Comparison of ENCODE assay signal across 8 cellular contexts in the genomic region with DNA sequence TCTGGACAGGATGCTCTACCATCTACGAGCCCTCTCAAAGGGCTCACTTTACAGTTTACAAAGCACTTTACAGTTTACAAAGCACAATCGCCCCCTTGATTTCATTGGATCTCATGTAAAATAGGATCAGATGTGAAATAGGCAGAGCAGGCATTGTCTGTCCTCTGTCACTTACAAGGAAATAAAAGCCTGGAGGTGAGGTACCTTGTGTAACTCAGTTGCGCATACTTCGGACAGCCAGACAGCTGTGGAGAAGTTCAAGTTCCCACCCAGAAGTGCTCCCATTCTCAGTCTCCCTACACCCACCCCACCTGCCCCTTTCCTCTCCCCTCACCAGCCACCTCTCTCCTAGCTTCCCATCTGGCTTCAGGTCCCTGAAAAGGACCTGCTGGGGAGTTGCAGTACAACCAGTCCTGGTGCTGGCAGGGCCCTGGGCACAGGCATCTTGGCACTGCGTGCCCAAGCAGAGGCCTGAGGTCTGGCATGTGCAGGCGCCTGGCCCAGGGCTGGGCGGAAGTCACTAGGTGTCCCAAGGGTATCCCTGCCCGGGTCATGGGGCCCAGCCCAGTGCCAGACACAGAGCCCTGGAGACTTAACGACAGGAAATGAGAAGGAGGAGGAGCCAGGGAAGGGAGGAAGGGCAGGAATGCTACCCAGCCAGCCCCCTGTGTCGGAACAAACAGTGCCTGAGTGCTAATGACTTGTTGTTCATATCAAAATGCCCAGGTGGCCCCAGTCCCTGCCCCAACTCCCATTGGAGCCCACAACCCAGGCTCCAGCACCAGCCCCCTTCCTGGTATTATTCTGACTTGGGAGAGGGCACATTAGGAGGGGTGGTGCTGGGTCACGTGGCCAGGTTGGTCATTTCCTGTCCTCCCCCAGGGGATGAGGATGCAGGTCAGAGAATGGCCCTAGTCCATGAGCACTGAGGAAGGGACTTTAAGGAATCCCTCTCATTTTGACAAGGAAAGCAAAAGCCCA. TPM values are rescaled to one million over a fixed set of nuclear protein-coding genes. Genes with fewer than 3 reads are reported as not detected.
DNase-seq lines count a peak whose midpoint lies in the region; ATAC-seq and TF ChIP-seq lines count a peak whose summit lies in the region.

No MANE protein-coding gene starts in this region.

- H3K9me3 ChIP-seq in Panc1 (ENCODE audit: control insufficient read depth, insufficient read depth, low read depth, low read length) (no peaks in the 10 kb centered on the region), parathyroid adenoma (ENCODE audit: control insufficient read depth, low read length) (no peaks in the 10 kb centered on the region)

- H3K9ac ChIP-seq in parathyroid adenoma, result no peak overlapping the region

- H3K27ac ChIP-seq in Panc1 (ENCODE audit: low read length), result no peak overlapping the region; the same call in 1 of the 2 replicates
- H3K27ac ChIP-seq in parathyroid adenoma, result peak overlapping the region; percentile 94

- CTCF ChIA-PET in Panc1 (lab: Charles Lee), result no interaction called here

- peak; percentile 19 for DNase-seq in DMS153 treated with DMSO at 0.1 percent for 48 hours (lab: John Stamatoyannopoulos, UW; ENCODE audit: unreplicated experiment)
- no peak for DNase-seq in Panc1 (ENCODE audit: low read depth, low spot score)
- peak; percentile 22 for DNase-seq in fibroblast of villous mesenchyme (ENCODE audit: low read depth)
- no peak for DNase-seq in activated effector memory CD4-positive, alpha-beta T cell treated with anti-CD3 and anti-CD28 coated beads, Interleukin-2, amount 50 U/mL, for 16 hours
- DNase-seq in retina, result no peak
- no peak for DNase-seq in NCI-H748 treated with DMSO at 0.1 percent for 48 hours (lab: John Stamatoyannopoulos, UW)

- H3K79me2 ChIP-seq in parathyroid adenoma, result peaks cover 34% of the 10 kb centered on the region

- H3K4me3 ChIP-seq in Panc1 (ENCODE audit: low read depth in 2 of 2, low read length in 2 of 2) (no peak overlapping the region), fibroblast of villous mesenchyme (ENCODE audit: low read depth, low read length) (no peak overlapping the region), parathyroid adenoma (ENCODE audit: low read depth, low read length) (no peak overlapping the region)

- no TSS peak for BruUV-seq in Panc1 (replicated peaks; lab: Mats Ljungman, UMichigan)

- intact Hi-C loops in Panc1 (cut with micrococcal nuclease; ENCODE audit: unreplicated experiment), result no loop called here

- peak overlapping the region; percentile 23 for H3K4me2 ChIP-seq in parathyroid adenoma (ENCODE audit: low read length)

- in situ Hi-C loops in Panc1 (cut with HindIII; ENCODE audit: low pct_unique_long_range_greater_than_20kb, low sequenced_read_pairs), result no loop called here

- no peaks in the 10 kb centered on the region for H3K36me3 ChIP-seq in Panc1 (ENCODE audit: control insufficient read depth, insufficient read depth, low read length)
- no peaks in the 10 kb centered on the region for H3K36me3 ChIP-seq in parathyroid adenoma (ENCODE audit: control insufficient read depth, insufficient read depth, low read length)

- TF ChIP-seq CTCF in Panc1 (IDR thresholded peaks at IDR 0.05) (no peak), fibroblast of villous mesenchyme (IDR thresholded peaks at IDR 0.05; ENCODE audit: insufficient read depth, low read depth, low read length) (no peak), parathyroid adenoma (IDR thresholded peaks at IDR 0.05) (no peak)

- ATAC-seq in Panc1 (peak; percentile 55), GM19452 (IDR thresholded peaks at IDR 0.05; ENCODE audit: unreplicated experiment) (no peak)

- peaks cover 25% of the 10 kb centered on the region for H3K4me1 ChIP-seq in Panc1 (ENCODE audit: control insufficient read depth, insufficient read depth, low read length)
- peaks cover 62% of the 10 kb centered on the region for H3K4me1 ChIP-seq in parathyroid adenoma

- no peaks in the 10 kb centered on the region for H3K27me3 ChIP-seq in Panc1 (ENCODE audit: control insufficient read depth, insufficient read depth, low read length)
- H3K27me3 ChIP-seq in parathyroid adenoma (ENCODE audit: control insufficient read depth, insufficient read depth, low read length), result no peaks in the 10 kb centered on the region

- H2AFZ ChIP-seq in parathyroid adenoma, result no peak overlapping the region

- POLR2A ChIA-PET in Panc1 (lab: Charles Lee), result no interaction called here

RNA-seq across cellular contexts. Expression of gene RAPGEF3, which starts 5.4 kb away (rescaled TPM):
- total RNA-seq in Panc1 (2021; ENCODE audit: unreplicated experiment) (5.8 TPM), fibroblast of villous mesenchyme (3.2 and 9.1 TPM in 2 replicates)
- 2.5 TPM for polyA plus RNA-seq in Panc1 (2012; ENCODE audit: insufficient read length)

RNA-seq across cellular contexts. Expression of gene SLC48A1, which starts 19.7 kb away (rescaled TPM):
- total RNA-seq in Panc1 (2021; ENCODE audit: unreplicated experiment), result 32.0 TPM
- 27.4 TPM for polyA plus RNA-seq in Panc1 (2012; ENCODE audit: insufficient read length)
- total RNA-seq in fibroblast of villous mesenchyme, result 10.6 and 19.4 TPM in 2 replicates

RNA-seq across cellular contexts. Expression of gene ENDOU, which starts 28.0 kb away (rescaled TPM):
- total RNA-seq in Panc1 (2021; ENCODE audit: unreplicated experiment) (not detected), fibroblast of villous mesenchyme (not detected in 2 replicates)
- polyA plus RNA-seq in Panc1 (2012; ENCODE audit: insufficient read length), result not detected

RNA-seq across cellular contexts. Expression of gene RPAP3, which starts 47.5 kb away (rescaled TPM):
- total RNA-seq in Panc1 (2021; ENCODE audit: unreplicated experiment) (47.3 TPM), fibroblast of villous mesenchyme (19.0 and 26.3 TPM in 2 replicates)
- 18.4 TPM for polyA plus RNA-seq in Panc1 (2012; ENCODE audit: insufficient read length)

Comparison
In these comparisons a context has a peak if more than half of its experiments do, and no peak if none do; other contexts are left out.
1. DNase-seq: peak in DMS153 treated with DMSO at 0.1 percent for 48 hours (single experiment) and fibroblast of villous mesenchyme (single experiment); none in Panc1 (single experiment), activated effector memory CD4-positive, alpha-beta T cell treated with anti-CD3 and anti-CD28 coated beads, Interleukin-2, amount 50 U/mL, for 16 hours (single experiment), retina (single experiment) and NCI-H748 treated with DMSO at 0.1 percent for 48 hours (single experiment).